Comparison of ENCODE assay signal across 9 cellular contexts in the genomic region with DNA sequence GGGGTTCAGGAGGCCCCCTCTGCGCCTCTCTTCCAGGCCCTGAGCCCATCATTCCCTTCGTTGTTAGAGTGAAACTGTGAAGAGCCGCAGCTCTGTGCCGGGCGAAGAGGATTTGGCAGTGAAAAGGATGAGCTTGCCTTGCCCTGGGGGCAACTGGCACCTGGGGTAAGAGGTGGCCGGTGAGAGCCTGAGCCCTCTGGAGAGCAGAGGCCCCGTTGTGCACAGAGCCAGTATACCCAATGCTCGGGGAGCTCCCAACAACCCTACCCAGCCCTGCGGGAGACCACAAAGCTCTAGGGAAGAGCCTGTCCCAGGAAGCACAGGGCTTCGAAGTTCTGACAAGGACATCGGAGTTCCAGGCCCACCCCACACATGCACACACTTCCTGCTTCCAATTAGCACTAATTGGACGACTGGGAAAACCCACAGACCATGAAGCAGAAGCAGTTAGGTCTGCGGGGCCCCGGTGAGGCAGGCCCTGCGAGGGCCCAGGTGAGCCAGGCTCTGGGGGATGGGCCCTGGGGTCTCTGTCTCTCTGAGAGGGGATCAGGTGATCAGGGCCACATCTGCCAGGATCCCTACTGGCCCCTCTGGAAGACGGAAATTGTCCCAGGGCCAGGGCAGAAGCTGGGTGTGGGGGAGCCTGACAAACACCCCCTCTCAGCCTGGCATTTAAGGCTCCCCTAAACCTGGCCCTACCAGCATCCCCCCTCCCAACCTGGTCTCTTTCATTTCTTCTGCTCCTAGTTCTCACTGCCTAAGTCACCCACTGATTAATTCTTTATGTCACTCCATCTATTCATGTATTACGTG. TPM values are rescaled to one million over a fixed set of nuclear protein-coding genes. Genes with fewer than 3 reads are reported as not detected.
A peak's percentile ranks its signal among the peaks of the same experiment; 100 is the strongest.
DNase-seq lines count a peak whose midpoint lies in the region; ATAC-seq and TF ChIP-seq lines count a peak whose summit lies in the region.
"Had no signal": no experiment of that assay in that cellular context is flagged by ENCODE, and none has a peak within 500 bp of the region (broad histone marks: within the 10 kb centered on the region; RNA-seq: fewer than 3 reads in every experiment).

No MANE protein-coding gene starts in this region.

- no peaks in the 10 kb centered on the region for H3K36me3 ChIP-seq in SU-DHL-6 (ENCODE audit: low read length)
- peaks cover 0 to 11% (median 0%) of the 10 kb centered on the region in 9 donors for H3K36me3 ChIP-seq in heart right ventricle
- H3K36me3 ChIP-seq in gastrocnemius medialis, result no peaks in the 10 kb centered on the region

- peaks cover 4 to 20% (median 10%) of the 10 kb centered on the region in 9 donors for H3K4me1 ChIP-seq in heart right ventricle
- peaks cover 8 to 9% of the 10 kb centered on the region in 2 donors for H3K4me1 ChIP-seq in gastrocnemius medialis

- H2AFZ ChIP-seq in SU-DHL-6 (ENCODE audit: low read depth, low read length, severe bottlenecking), result peak overlapping the region; percentile 100

- WGBS in heart right ventricle, 2 donors, result 76 to 82% methylated on average over 17 of the region's 17 CpGs

- TF ChIP-seq POLR2A in gastrocnemius medialis (IDR thresholded peaks at IDR 0.05), result no peak

- H3K79me2 ChIP-seq in SU-DHL-6 (ENCODE audit: insufficient read depth, low read length), result no peaks in the 10 kb centered on the region

- peak overlapping the region; percentile 66 for H3K9ac ChIP-seq in SU-DHL-6 (ENCODE audit: low read length)

- no peaks in the 10 kb centered on the region for H3K9me2 ChIP-seq in SU-DHL-6 (replicated peaks; ENCODE audit: insufficient read depth, low read length)

- no peaks in the 10 kb centered on the region for H3K9me3 ChIP-seq in SU-DHL-6 (ENCODE audit: insufficient read depth, low read length)
- no peaks in the 10 kb centered on the region for H3K9me3 ChIP-seq in heart right ventricle
- no peaks in the 10 kb centered on the region for H3K9me3 ChIP-seq in gastrocnemius medialis

- DNase-seq in heart right ventricle (no peak), gastrocnemius medialis (no peak), middle frontal gyrus (ENCODE audit: extremely low spot score, low spot score) (no peak)
- DNase-seq: NCI-H510A had no signal

- H3F3A ChIP-seq in SU-DHL-6 (ENCODE audit: insufficient read depth), result 0 out of 2 replicates have a peak, but pooled peaks cover 3% of the 10 kb centered on the region

- in situ Hi-C loops in gastrocnemius medialis (cut with MboI; ENCODE audit: low sequenced_read_pairs in 4 of 4), result loop anchor here in 3 of 4 donors (10.0 to 25.0 kb wide), 3 partner anchors 139 to 219 kb away; no protein-coding TSS in a partner anchor

- H3K4me3 ChIP-seq in SU-DHL-6 (ENCODE audit: insufficient read depth, low read length, poor library complexity, severe bottlenecking) (peak overlapping the region; percentile 55), heart right ventricle (peak overlapping the region in 7 of 10 donors; percentile 47 to 80 (median 71)), gastrocnemius medialis (peak overlapping the region; percentile 63 to 91 (median 70))

- TF ChIP-seq CTCF in SU-DHL-6 (IDR thresholded peaks at IDR 0.05; ENCODE audit: insufficient read depth, low read length, poor library complexity, severe bottlenecking), result no peak
- no peak for TF ChIP-seq CTCF in heart right ventricle (IDR thresholded peaks at IDR 0.05)
- TF ChIP-seq CTCF in gastrocnemius medialis (IDR thresholded peaks at IDR 0.05 in 4 of 5, conservative IDR thresholded peaks at IDR 0.05 in 1 of 5), result no peak

- H3K27me3 ChIP-seq in SU-DHL-6 (ENCODE audit: low read length), result no peaks in the 10 kb centered on the region
- no peaks in the 10 kb centered on the region for H3K27me3 ChIP-seq in heart right ventricle
- H3K27me3 ChIP-seq in gastrocnemius medialis, result no peaks in the 10 kb centered on the region

- intact Hi-C loops in heart right ventricle (cut with DNase I), result loop anchor here (2.0 to 10.0 kb wide), 13 partner anchors 139 to 333 kb away; a partner anchor contains a TSS
- intact Hi-C loops in gastrocnemius medialis (cut with DNase I; ENCODE audit: low total_unique reads), result loop anchor here (2.0 to 5.0 kb wide), 3 partner anchors 29 to 331 kb away; no protein-coding TSS in a partner anchor

- H3K4me2 ChIP-seq in SU-DHL-6 (ENCODE audit: low read depth, low read length, poor library complexity, severe bottlenecking), result peak overlapping the region; percentile 90

- no peaks in the 10 kb centered on the region for H4K20me1 ChIP-seq in SU-DHL-6 (ENCODE audit: low read depth, low read length)

- no peak overlapping the region for H3K27ac ChIP-seq in SU-DHL-6 (ENCODE audit: low read depth, low read length)
- H3K27ac ChIP-seq in heart right ventricle, result peak overlapping the region in 9 of 10 donors; percentile 44 to 85 (median 71)
- peak overlapping the region in 3 of 4 donors; percentile 63 to 80 (median 66) for H3K27ac ChIP-seq in gastrocnemius medialis

- ATAC-seq in GM19455 (IDR thresholded peaks at IDR 0.05; ENCODE audit: unreplicated experiment) (peak; percentile 1), heart right ventricle (peak in 5 of 8 donors; percentile 2 to 27 (median 8)), gastrocnemius medialis (peak in 1 of 2 donors; percentile 3), GM21447 (IDR thresholded peaks at IDR 0.05; ENCODE audit: unreplicated experiment) (no peak), GM21786 (IDR thresholded peaks at IDR 0.05; ENCODE audit: unreplicated experiment) (no peak), GM21619 (IDR thresholded peaks at IDR 0.05; ENCODE audit: unreplicated experiment) (no peak)

RNA-seq across cellular contexts. Expression of a gene that starts 27.9 kb away (rescaled TPM):
- total RNA-seq in heart right ventricle (10 to 100 TPM; 14.5 to 19.1 (median 17.1) TPM), gastrocnemius medialis (10 to 100 TPM; 17.5 to 39.7 (median 29.8) TPM)
- 1 to 10 TPM; 3.1 to 4.1 TPM for polyA plus RNA-seq in heart right ventricle

RNA-seq across cellular contexts. Expression of a gene that starts 56.5 kb away (rescaled TPM):
- 10 to 100 TPM in 4 of 10 donors, 1 to 10 TPM in 6; 5.7 to 13.1 (median 9.5) TPM for total RNA-seq in heart right ventricle
- 1 to 10 TPM; 4.6 to 8.2 TPM for polyA plus RNA-seq in heart right ventricle
- total RNA-seq in gastrocnemius medialis, result 1 to 10 TPM; 2.5 to 5.7 (median 5.2) TPM

Comparison
In these comparisons a context has a peak if more than half of its experiments do, and no peak if none do; other contexts are left out.
1. ATAC-seq: peak in GM19455 (single experiment) and heart right ventricle (5 of 8); none in GM21447 (single experiment), GM21786 (single experiment) and GM21619 (single experiment).
2. Peak in every context shown above with its lines, with median percentiles within 50 percentile points of each other: H3K4me3 ChIP-seq.